In genomic region chr22:43563571-43563970, GRCh38 we compare ENCODE assay signal across 20 cellular contexts.
DNase-seq lines count a peak whose midpoint lies in the region; ATAC-seq, FAIRE-seq and TF ChIP-seq lines count a peak whose summit lies in the region.
"Had no signal": no experiment of that assay in that cellular context is flagged by ENCODE, and none has a peak within 500 bp of the region (broad histone marks: within the 10 kb centered on the region; RNA-seq: fewer than 3 reads in every experiment).

No MANE protein-coding gene starts in this region.

- no peaks in the 10 kb centered on the region for H3K79me1 ChIP-seq in H1 (ENCODE audit: low read depth, low read length)

- H4K5ac ChIP-seq in H1 (ENCODE audit: insufficient read length, low read depth, low read length): no peak overlapping the region

- H3K27ac ChIP-seq in H1 (ENCODE audit: low read depth, low read length): no peak overlapping the region
- no peak overlapping the region for H3K27ac ChIP-seq in pancreas
- no peak overlapping the region for H3K27ac ChIP-seq in stomach
- H3K27ac ChIP-seq: BLaER1 treated with 17β-estradiol and CSF1 and Interleukin-3, amounts not matched to agents 10 nM and 100 nM; GM23248 had no signal

- no peak overlapping the region for H2AFZ ChIP-seq in H1 (ENCODE audit: low read length)
- H2AFZ ChIP-seq: GM23248 had no signal

- no peak overlapping the region for H3K14ac ChIP-seq in H1 (ENCODE audit: insufficient read length)

- H3K4me3 ChIP-seq in H7 (ENCODE audit: insufficient read depth, low read depth, low read length): no peak overlapping the region
- H3K4me3 ChIP-seq in H1 (ENCODE audit: extremely low read depth in 1 of 4, insufficient read depth in 2 of 4, low read depth in 3 of 4, low read length in 4 of 4): no peak overlapping the region
- H3K4me3 ChIP-seq in pancreas: no peak overlapping the region
- H3K4me3 ChIP-seq in stomach: no peak overlapping the region
- H3K4me3 ChIP-seq: BLaER1 treated with 17β-estradiol and CSF1 and Interleukin-3, amounts not matched to agents 10 nM and 100 nM; GM12878; GM23248 had no signal

- peak; percentile 38 for DNase-seq in H7
- DNase-seq in H1 (ENCODE audit: low read depth in 1 of 2, low spot score in 2 of 2): no peak
- peak; percentile 75 for DNase-seq in mesenteric fat pad (ENCODE audit: low spot score)
- no peak for DNase-seq in NCI-H2196 (lab: John Stamatoyannopoulos, UW; ENCODE audit: unreplicated experiment)
- no peak for DNase-seq in pancreas
- DNase-seq in stomach: no peak
- DNase-seq: Calu3; CD8-positive, alpha-beta T cell; DMS 273 treated with DMSO at 0.1 percent for 48 hours; DMS53; DND-41; EL; GM23248; IMR-90 had no signal

- CTCF ChIA-PET in H1 (lab: Charles Lee; ENCODE audit: partially characterized antibody): no interaction called here

- no peaks in the 10 kb centered on the region for H4K20me1 ChIP-seq in H1 (replicated peaks in 1 of 2; ENCODE audit: control insufficient read depth in 1 of 2, insufficient read depth in 2 of 2, low read length in 2 of 2)
- H4K20me1 ChIP-seq: BLaER1 treated with 17β-estradiol and CSF1 and Interleukin-3, amounts not matched to agents 10 nM and 100 nM had no signal

- no peaks in the 10 kb centered on the region for H3K79me2 ChIP-seq in H1 (ENCODE audit: control insufficient read depth in 1 of 2, insufficient read depth in 2 of 2, low read length in 2 of 2)

- H3K56ac ChIP-seq in H1 (replicated peaks; ENCODE audit: insufficient read length, low read depth, low read length): no peak overlapping the region

- no peak for TF ChIP-seq RAD21 in H1 (IDR thresholded peaks at IDR 0.05 in 1 of 2, conservative IDR thresholded peaks at IDR 0.05 in 1 of 2; ENCODE audit: low read depth in 2 of 2, low read length in 2 of 2)

- no peak overlapping the region for H2BK12ac ChIP-seq in H1 (ENCODE audit: low read depth, low read length)

- FAIRE-seq in H1 (lab: Jason Lieb, UNC) (no peak), pancreas (lab: Jason Lieb, UNC) (no peak)
- FAIRE-seq: GM12878, GM19239, H54, HTR-8/SVneo had no signal

- POLR2A ChIA-PET in H1 (lab: Charles Lee; ENCODE audit: partially characterized antibody): no interaction called here

- H2BK15ac ChIP-seq in H1 (ENCODE audit: low read length): no peak overlapping the region

- H3K4me1 ChIP-seq in H1 (replicated peaks in 1 of 4; ENCODE audit: control insufficient read depth in 3 of 4, insufficient read depth in 4 of 4, low read length in 3 of 4): peaks cover 0 to 4% (median 0%) of the 10 kb centered on the region in 4 experiments; a peak in 4 of 7 replicates
- H3K4me1 ChIP-seq in pancreas: no peaks in the 10 kb centered on the region
- no peaks in the 10 kb centered on the region for H3K4me1 ChIP-seq in stomach

- no peak for TF ChIP-seq CTCF in H1 (IDR thresholded peaks at IDR 0.05; ENCODE audit: control extremely low read depth in 1 of 3, insufficient read depth in 1 of 3, low read depth in 1 of 3, low read length in 3 of 3)
- TF ChIP-seq CTCF in pancreas (IDR thresholded peaks at IDR 0.05): no peak
- no peak for TF ChIP-seq CTCF in stomach (IDR thresholded peaks at IDR 0.05)

- H3K36me3 ChIP-seq in H7 (replicated peaks; ENCODE audit: control insufficient read depth, insufficient read depth, low read length) (no peaks in the 10 kb centered on the region), H1 (ENCODE audit: control insufficient read depth in 2 of 4, insufficient read depth in 4 of 4, low read length in 3 of 4) (no peaks in the 10 kb centered on the region), pancreas (no peaks in the 10 kb centered on the region), stomach (no peaks in the 10 kb centered on the region)
- H3K36me3 ChIP-seq: BLaER1 treated with 17β-estradiol and CSF1 and Interleukin-3, amounts not matched to agents 10 nM and 100 nM had no signal

- H4K8ac ChIP-seq in H1 (ENCODE audit: extremely low read depth, insufficient read depth, low read length): no peak overlapping the region

- WGBS in H1 (ENCODE audit: extremely low coverage in 1 of 2, insufficient coverage in 1 of 2, insufficient read length in 1 of 2, insufficient replicate concordance in 2 of 2, low coverage in 1 of 2, low lambda C conversion rate in 2 of 2, missing lambda C conversion rate in 1 of 2), 2 experiments: 95% methylated on average over 8 of the region's 8 CpGs; no CpG with 5 or more reads in 1 of the 2 experiments
- WGBS in pancreas, 2 donors: 93 to 98% methylated on average over 8 of the region's 8 CpGs
- 88 to 93% (median 91%) methylated on average over 8 of the region's 8 CpGs for WGBS in stomach, 5 donors

- H2BK120ac ChIP-seq in H1 (replicated peaks; ENCODE audit: low read depth, low read length): peak overlapping the region; percentile 72

- H2BK20ac ChIP-seq in H1 (ENCODE audit: low read length): 0 out of 2 replicates have a peak overlapping the region, but pooled peaks have one; percentile 23

- H3K23me2 ChIP-seq in H1 (ENCODE audit: low read depth, low read length): no peaks in the 10 kb centered on the region

- H3K9me3 ChIP-seq in H1 (ENCODE audit: insufficient read depth in 2 of 2, low read depth in 1 of 2, low read length in 1 of 2) (no peaks in the 10 kb centered on the region; a peak in 1 of 4 replicates), pancreas (no peaks in the 10 kb centered on the region), stomach (peaks cover 0 to 3% (median 1%) of the 10 kb centered on the region in 4 donors)

- peak overlapping the region; percentile 21 for H3K4ac ChIP-seq in H1 (replicated peaks; ENCODE audit: insufficient read length, low read depth, low read length)

- no peak overlapping the region for H2AK5ac ChIP-seq in H1 (ENCODE audit: low read depth, low read length)

- intact Hi-C loops in pancreas (cut with DNase I) (no loop called here), stomach (cut with DNase I; ENCODE audit: low total_unique reads) (no loop called here)

- ATAC-seq in pancreas: no peak
- ATAC-seq: CD8-positive, alpha-beta T cell; GM12878; HCT116 had no signal

- no peak overlapping the region for H4K91ac ChIP-seq in H1 (replicated peaks; ENCODE audit: insufficient read length, low read length)

- H3K27me3 ChIP-seq in H7 (ENCODE audit: control insufficient read depth, insufficient read depth, low read length) (no peaks in the 10 kb centered on the region), H1 (replicated peaks in 1 of 4; ENCODE audit: control insufficient read depth in 3 of 4, extremely low read depth in 1 of 4, insufficient read depth in 3 of 4, low read length in 3 of 4) (no peaks in the 10 kb centered on the region), pancreas (no peaks in the 10 kb centered on the region), stomach (no peaks in the 10 kb centered on the region)
- H3K27me3 ChIP-seq: BLaER1 treated with 17β-estradiol and CSF1 and Interleukin-3, amounts not matched to agents 10 nM and 100 nM had no signal

- TF ChIP-seq EP300 in H1 (IDR thresholded peaks at IDR 0.05; ENCODE audit: borderline replicate concordance in 1 of 2, low read depth in 2 of 2, low read length in 2 of 2): no peak
- TF ChIP-seq EP300 in stomach (IDR thresholded peaks at IDR 0.05): no peak

- H3K4me2 ChIP-seq in H1 (ENCODE audit: insufficient read depth in 1 of 2, low read depth in 2 of 2, low read length in 2 of 2): no peak overlapping the region
- H3K4me2 ChIP-seq: BLaER1 treated with 17β-estradiol and CSF1 and Interleukin-3, amounts not matched to agents 10 nM and 100 nM had no signal

- H3K9ac ChIP-seq in H1 (replicated peaks in 1 of 4; ENCODE audit: extremely low read depth in 1 of 4, low read depth in 3 of 4, low read length in 3 of 4): no peak overlapping the region
- H3K9ac ChIP-seq: BLaER1 treated with 17β-estradiol and CSF1 and Interleukin-3, amounts not matched to agents 10 nM and 100 nM; GM23248 had no signal

- no peak overlapping the region for H3K18ac ChIP-seq in H1 (ENCODE audit: extremely low read depth, low read length)

- no peak overlapping the region for H2BK5ac ChIP-seq in H1 (ENCODE audit: low read depth, low read length)

- no peak overlapping the region for H3K23ac ChIP-seq in H1 (ENCODE audit: insufficient read length)

- TF ChIP-seq POLR2A in H1 (IDR thresholded peaks at IDR 0.05; ENCODE audit: control extremely low read depth in 1 of 2, low read depth in 2 of 2, low read length in 2 of 2) (no peak), stomach (IDR thresholded peaks at IDR 0.05) (no peak)

TF ChIP-seq in H1, 55 proteins besides CTCF, POLR2A, EP300 and RAD21:
- TF ChIP-seq YY1 (IDR thresholded peaks at IDR 0.05; ENCODE audit: low read depth, low read length) (no peak), SIN3A (conservative IDR thresholded peaks at IDR 0.05 in 1 of 2, IDR thresholded peaks at IDR 0.05 in 1 of 2; ENCODE audit: low read depth in 1 of 2, low read length in 2 of 2) (no peak), SP2 (IDR thresholded peaks at IDR 0.05; ENCODE audit: low read length) (no peak), PHF8 (conservative IDR thresholded peaks at IDR 0.05; ENCODE audit: low read depth, low read length) (no peak), JUND (IDR thresholded peaks at IDR 0.05; ENCODE audit: low read length) (no peak), EZH2 (IDR thresholded peaks at IDR 0.05; ENCODE audit: low read depth, low read length, severe bottlenecking) (no peak), NANOG (IDR thresholded peaks at IDR 0.05; ENCODE audit: insufficient read depth, low read depth, low read length, poor library complexity, severe bottlenecking) (no peak), POLR2AphosphoS5 (IDR thresholded peaks at IDR 0.05; ENCODE audit: low read depth, low read length) (no peak), SP1 (IDR thresholded peaks at IDR 0.05; ENCODE audit: low read depth, low read length) (no peak), SAP30 (IDR thresholded peaks at IDR 0.05; ENCODE audit: insufficient read depth, insufficient replicate concordance, low read length) (no peak)
- TF ChIP-seq, protein P1, sequence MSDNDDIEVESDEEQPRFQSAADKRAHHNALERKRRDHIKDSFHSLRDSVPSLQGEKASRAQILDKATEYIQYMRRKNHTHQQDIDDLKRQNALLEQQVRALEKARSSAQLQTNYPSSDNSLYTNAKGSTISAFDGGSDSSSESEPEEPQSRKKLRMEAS (IDR thresholded peaks at IDR 0.05): no peak
- TF ChIP-seq, protein P2, sequence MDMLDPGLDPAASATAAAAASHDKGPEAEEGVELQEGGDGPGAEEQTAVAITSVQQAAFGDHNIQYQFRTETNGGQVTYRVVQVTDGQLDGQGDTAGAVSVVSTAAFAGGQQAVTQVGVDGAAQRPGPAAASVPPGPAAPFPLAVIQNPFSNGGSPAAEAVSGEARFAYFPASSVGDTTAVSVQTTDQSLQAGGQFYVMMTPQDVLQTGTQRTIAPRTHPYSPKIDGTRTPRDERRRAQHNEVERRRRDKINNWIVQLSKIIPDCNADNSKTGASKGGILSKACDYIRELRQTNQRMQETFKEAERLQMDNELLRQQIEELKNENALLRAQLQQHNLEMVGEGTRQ (IDR thresholded peaks at IDR 0.05; ENCODE audit: low read length): no peak

Comparison
In these comparisons a context has a peak if more than half of its experiments do, and no peak if none do; other contexts are left out.
1. DNase-seq: peak in H7 (single experiment) and mesenteric fat pad (single experiment); none in H1 (0 of 2), NCI-H2196 (single experiment), pancreas (0 of 6) and stomach (single experiment).